In the genomic region with DNA sequence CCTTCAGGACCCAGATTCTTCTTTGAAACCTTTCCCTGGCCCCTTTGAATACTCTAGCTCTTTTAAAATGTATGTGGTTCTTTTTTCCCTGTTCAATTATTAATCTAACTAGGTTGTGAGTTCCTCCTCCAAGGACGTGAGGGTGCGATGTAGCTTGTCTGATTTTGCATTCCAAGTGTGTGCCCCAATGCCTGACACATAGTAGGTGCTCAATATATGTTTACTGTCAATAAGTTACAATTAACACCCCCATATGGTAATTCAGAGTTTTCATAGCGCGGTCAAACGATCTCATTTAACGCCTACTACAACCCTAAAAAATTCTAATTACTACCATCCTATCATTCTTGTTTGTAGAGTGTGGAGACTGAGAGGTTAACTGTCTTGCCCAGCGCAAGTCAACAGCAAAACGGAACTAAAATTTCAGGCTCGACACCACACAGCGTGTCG, we compare ENCODE assay signal across 8 cellular contexts. TPM values are rescaled to one million over a fixed set of nuclear protein-coding genes. Genes with fewer than 3 reads are reported as not detected.
A peak's percentile ranks its signal among the peaks of the same experiment; 100 is the strongest.
DNase-seq lines count a peak whose midpoint lies in the region; ATAC-seq, FAIRE-seq and TF ChIP-seq lines count a peak whose summit lies in the region.

No MANE protein-coding gene starts in this region.

- no peak for TF ChIP-seq CTCF in fibroblast of mammary gland (conservative IDR thresholded peaks at IDR 0.05; ENCODE audit: control insufficient read depth, insufficient read depth, low read depth, low read length)
- TF ChIP-seq CTCF in sigmoid colon (IDR thresholded peaks at IDR 0.05), result no peak

- TF ChIP-seq POLR2A in sigmoid colon (IDR thresholded peaks at IDR 0.05), result no peak

- no peaks in the 10 kb centered on the region for H3K27me3 ChIP-seq in sigmoid colon

- WGBS in sigmoid colon, 2 donors, result 3 to 13% methylated on average over 11 of the region's 11 CpGs

- intact Hi-C loops in sigmoid colon (cut with DNase I), result loop anchor here (1.0 to 10.0 kb wide), 4 partner anchors 96 to 510 kb away; a partner anchor contains a TSS

- peaks cover 0 to 34% (median 27%) of the 10 kb centered on the region in 4 donors for H3K4me1 ChIP-seq in sigmoid colon

- no peaks in the 10 kb centered on the region for H3K36me3 ChIP-seq in sigmoid colon

- H3K9me3 ChIP-seq in sigmoid colon, result no peaks in the 10 kb centered on the region

- TF ChIP-seq EP300 in sigmoid colon (IDR thresholded peaks at IDR 0.05), result no peak

- in situ Hi-C loops in ACHN (cut with HindIII; ENCODE audit: low pct_ligation_motif_present, low pct_unique_long_range_greater_than_20kb, low sequenced_read_pairs), result no loop called here

- peak; percentile 11 for FAIRE-seq in GM19239 (lab: Jason Lieb, UNC)

- H3K27ac ChIP-seq in sigmoid colon, result peak overlapping the region; percentile 88 to 97 (median 92)

- H3K4me3 ChIP-seq in fibroblast of mammary gland (ENCODE audit: control insufficient read depth, low read depth, low read length), result peak overlapping the region; percentile 75
- H3K4me3 ChIP-seq in sigmoid colon, result peak overlapping the region; percentile 6 to 97 (median 73)

- ATAC-seq in SK-N-SH treated with all-trans-retinoic acid at 6 μM for 48 hours (no peak), HG02973 (IDR thresholded peaks at IDR 0.05; ENCODE audit: unreplicated experiment) (no peak)

- no peak for DNase-seq in GM19239 (ENCODE audit: insufficient read length, low spot score)
- no peak for DNase-seq in fibroblast of mammary gland (ENCODE audit: low read depth)
- DNase-seq in sigmoid colon, result no peak
- DNase-seq in DMS79 (lab: John Stamatoyannopoulos, UW), result no peak
- no peak for DNase-seq in ACHN
- DNase-seq in NCI-H748 treated with DMSO at 0.1 percent for 48 hours (lab: John Stamatoyannopoulos, UW), result no peak

TF ChIP-seq in SK-N-SH treated with all-trans-retinoic acid at 6 μM for 48 hours, 23 proteins besides CTCF, POLR2A, EP300 and RAD21:
- TF ChIP-seq, protein P1, sequence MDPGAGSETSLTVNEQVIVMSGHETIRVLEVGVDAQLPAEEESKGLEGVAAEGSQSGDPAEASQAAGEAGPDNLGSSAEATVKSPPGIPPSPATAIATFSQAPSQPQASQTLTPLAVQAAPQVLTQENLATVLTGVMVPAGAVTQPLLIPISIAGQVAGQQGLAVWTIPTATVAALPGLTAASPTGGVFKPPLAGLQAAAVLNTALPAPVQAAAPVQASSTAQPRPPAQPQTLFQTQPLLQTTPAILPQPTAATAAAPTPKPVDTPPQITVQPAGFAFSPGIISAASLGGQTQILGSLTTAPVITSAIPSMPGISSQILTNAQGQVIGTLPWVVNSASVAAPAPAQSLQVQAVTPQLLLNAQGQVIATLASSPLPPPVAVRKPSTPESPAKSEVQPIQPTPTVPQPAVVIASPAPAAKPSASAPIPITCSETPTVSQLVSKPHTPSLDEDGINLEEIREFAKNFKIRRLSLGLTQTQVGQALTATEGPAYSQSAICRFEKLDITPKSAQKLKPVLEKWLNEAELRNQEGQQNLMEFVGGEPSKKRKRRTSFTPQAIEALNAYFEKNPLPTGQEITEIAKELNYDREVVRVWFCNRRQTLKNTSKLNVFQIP (CRISPR knock-in tag; IDR thresholded peaks at IDR 0.05; ENCODE audit: borderline replicate concordance, low read depth), result 0 out of 2 replicates have a peak, but pooled peaks have one; percentile 51
- TF ChIP-seq CSDC2 (CRISPR knock-in tag; IDR thresholded peaks at IDR 0.05), result no peak
- 0 out of 2 replicates have a peak, but pooled peaks have one; percentile 15 for TF ChIP-seq RARB (CRISPR knock-in tag; IDR thresholded peaks at IDR 0.05)

RNA-seq across cellular contexts. Expression of a gene that starts 0.5 kb away (rescaled TPM):
- total RNA-seq in sigmoid colon, result 10 to 100 TPM; 28.2 to 38.4 (median 30.7) TPM
- 1 to 10 TPM; 1.2 to 6.8 (median 1.8) TPM for polyA plus RNA-seq in sigmoid colon
